Comparison of ENCODE assay signal across 22 cellular contexts in genomic region chr1:187971851-187972250, GRCh38.
"Had no signal": no experiment of that assay in that cellular context is flagged by ENCODE, and none has a peak within 500 bp of the region (broad histone marks: within the 10 kb centered on the region; RNA-seq: fewer than 3 reads in every experiment).

No MANE protein-coding gene starts in this region.

- FAIRE-seq: islet of Langerhans had no signal

- H3K9me3 ChIP-seq: esophagus muscularis mucosa, gastrocnemius medialis, testis, tibial nerve, upper lobe of right lung, vagina had no signal

- ATAC-seq: effector memory CD8-positive, alpha-beta T cell; gastrocnemius medialis; heart right ventricle; sciatic nerve; stimulated activated naive B cell treated with anti-CD40 and anti-IgM and Interleukin-4, amounts not matched to agents 10 μg/mL and 1 μg/mL and 100 μg/mL, for 72 hours; stimulated activated naive CD8-positive, alpha-beta T cell treated with anti-CD3 and anti-CD28 coated beads, Interleukin-15, amount 100 ng/mL, for 72 hours; upper lobe of right lung had no signal

- H3K27me3 ChIP-seq: esophagus muscularis mucosa, gastrocnemius medialis, heart right ventricle, spleen, testis, tibial nerve, upper lobe of right lung, vagina had no signal

- H3K9ac ChIP-seq: parathyroid adenoma had no signal

- H2AFZ ChIP-seq: parathyroid adenoma had no signal

- H3K4me1 ChIP-seq: esophagus muscularis mucosa, gastrocnemius medialis, heart right ventricle, parathyroid adenoma, spleen, testis, tibial nerve, upper lobe of right lung, vagina had no signal

- H3K36me3 ChIP-seq: esophagus muscularis mucosa, gastrocnemius medialis, heart right ventricle, spleen, tibial nerve, upper lobe of right lung, vagina had no signal

- H3K27ac ChIP-seq: epithelial cell of prostate, esophagus muscularis mucosa, gastrocnemius medialis, heart right ventricle, parathyroid adenoma, spleen, testis, tibial nerve, upper lobe of right lung, vagina had no signal

- H3K4me3 ChIP-seq: esophagus muscularis mucosa, gastrocnemius medialis, heart right ventricle, spleen, testis, tibial nerve, upper lobe of right lung, vagina had no signal

- DNase-seq: effector memory CD8-positive, alpha-beta T cell; gastrocnemius medialis; heart right ventricle; hypothalamus; kidney glomerular epithelial cell; mesendoderm; naive B cell; spleen; stimulated activated CD4-positive, alpha-beta T cell treated with anti-CD3 and anti-CD28 coated beads, Interleukin-15, amount 100 ng/mL, for 24 hours; stimulated activated CD4-positive, alpha-beta T cell treated with anti-CD3 and anti-CD28 coated beads, Interleukin-1b, Interleukin-23, amount 100 ng/mL, for 48 hours; stimulated activated CD4-positive, alpha-beta T cell treated with anti-CD3 and anti-CD28 coated beads, Interleukin-4, amount 100 ng/mL, for 4 hours; stimulated activated naive B cell treated with anti-CD40 and anti-IgM and Interleukin-4, amounts not matched to agents 10 μg/mL and 1 μg/mL and 100 μg/mL, for 72 hours; stimulated activated naive CD8-positive, alpha-beta T cell treated with anti-CD3 and anti-CD28 coated beads, Interleukin-15, amount 100 ng/mL, for 72 hours; testis; upper lobe of right lung had no signal

- H3K79me2 ChIP-seq: parathyroid adenoma had no signal
